ENCODE assay signal across 8 cellular contexts in the genomic region with DNA sequence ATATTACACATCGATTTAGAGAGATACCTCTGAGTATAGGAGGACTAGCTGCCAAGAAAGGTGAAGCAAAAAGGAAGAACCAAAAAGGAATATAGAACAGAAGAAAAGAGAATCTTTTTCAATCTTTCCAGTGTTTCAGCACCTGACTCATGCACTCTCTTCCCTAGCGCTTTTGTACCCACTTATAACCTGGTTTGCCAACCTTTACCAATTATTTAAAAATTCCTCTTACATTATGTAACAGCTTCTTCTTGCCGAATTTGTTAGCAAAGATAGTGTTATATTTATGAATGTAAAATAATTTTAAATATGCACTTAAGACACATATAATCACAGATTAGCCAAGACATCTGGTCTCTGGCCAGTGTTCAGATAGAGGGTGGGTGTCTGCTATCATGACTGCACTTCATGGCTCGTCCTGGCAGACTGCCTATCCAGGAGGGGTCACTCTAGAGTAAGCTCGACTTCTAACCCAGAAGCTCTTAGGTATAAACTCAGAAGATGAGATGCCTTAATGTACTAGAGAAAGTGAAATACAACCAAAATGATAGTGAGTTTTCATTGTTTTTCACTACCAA.
A peak's percentile ranks its signal among the peaks of the same experiment; 100 is the strongest.
DNase-seq lines count a peak whose midpoint lies in the region; ATAC-seq and TF ChIP-seq lines count a peak whose summit lies in the region.
"Had no signal": no experiment of that assay in that cellular context is flagged by ENCODE, and none has a peak within 500 bp of the region (broad histone marks: within the 10 kb centered on the region; RNA-seq: fewer than 3 reads in every experiment).

No MANE protein-coding gene starts in this region.

- H3K4me3 Mint-ChIP-seq in chondrocyte (ENCODE audit: unreplicated experiment) (no peak overlapping the region), nephron progenitor cell (no peak overlapping the region)

- H3K4me1 Mint-ChIP-seq in chondrocyte (ENCODE audit: low read depth) (peaks cover 37% of the 10 kb centered on the region), nephron progenitor cell (peaks cover 5% of the 10 kb centered on the region)

- H3K79me2 ChIP-seq in Loucy (ENCODE audit: insufficient read depth, low read length), result no peaks in the 10 kb centered on the region

- TF ChIP-seq CTCF in GM12865 (IDR thresholded peaks at IDR 0.05; ENCODE audit: insufficient read depth, low read depth, low read length, missing control alignments), result peak; percentile 24
- peak; percentile 57 for TF ChIP-seq CTCF in Loucy (conservative IDR thresholded peaks at IDR 0.05; ENCODE audit: low read length)
- peak; percentile 45 for TF ChIP-seq CTCF in chondrocyte (IDR thresholded peaks at IDR 0.05)
- peak; percentile 18 for TF ChIP-seq CTCF in nephron progenitor cell (IDR thresholded peaks at IDR 0.05)

- H3K36me3 ChIP-seq in Loucy (ENCODE audit: insufficient read depth, low read length), result peaks cover 20% of the 10 kb centered on the region; the same call in 1 of the 2 replicates
- peaks cover 11% of the 10 kb centered on the region for H3K36me3 ChIP-seq in effector memory CD4-positive, alpha-beta T cell (ENCODE audit: control insufficient read depth, insufficient read depth, low read length)

- H3K27me3 Mint-ChIP-seq in chondrocyte (ENCODE audit: low read depth) (no peaks in the 10 kb centered on the region), nephron progenitor cell (ENCODE audit: low read depth, poor library complexity) (no peaks in the 10 kb centered on the region)

- no peak overlapping the region for H3K4me2 ChIP-seq in Loucy (ENCODE audit: low read depth, low read length, poor library complexity, severe bottlenecking)

- H3F3A ChIP-seq in Loucy (ENCODE audit: low read depth), result no peaks in the 10 kb centered on the region

- no peaks in the 10 kb centered on the region for H3K9me3 ChIP-seq in Loucy (ENCODE audit: insufficient read depth, low read depth, low read length)
- H3K9me3 ChIP-seq in effector memory CD4-positive, alpha-beta T cell (ENCODE audit: control insufficient read depth, low read length), result no peaks in the 10 kb centered on the region

- H3K9me2 ChIP-seq in Loucy (replicated peaks; ENCODE audit: low read depth, low read length), result no peaks in the 10 kb centered on the region

- no peak overlapping the region for H3K27ac ChIP-seq in effector memory CD4-positive, alpha-beta T cell (ENCODE audit: insufficient read depth, low read length, poor library complexity, severe bottlenecking)

- H3K4me3 ChIP-seq in GM12865 (ENCODE audit: low read depth, low read length) (no peak overlapping the region), Loucy (ENCODE audit: low read length, poor library complexity, severe bottlenecking) (no peak overlapping the region)
- no peak overlapping the region for H3K4me3 ChIP-seq in effector memory CD4-positive, alpha-beta T cell (ENCODE audit: insufficient read depth, low read depth, low read length, poor library complexity, severe bottlenecking)

- ATAC-seq in HG03354 (IDR thresholded peaks at IDR 0.05; ENCODE audit: poor library complexity, severe bottlenecking, unreplicated experiment), result no peak
- ATAC-seq in GM21529 (IDR thresholded peaks at IDR 0.05; ENCODE audit: unreplicated experiment), result no peak

- no peaks in the 10 kb centered on the region for H3K9me3 Mint-ChIP-seq in chondrocyte (ENCODE audit: low read depth)
- no peaks in the 10 kb centered on the region for H3K9me3 Mint-ChIP-seq in nephron progenitor cell

- DNase-seq in GM12865 (ENCODE audit: low read depth), result peak; percentile 33
- no peak for DNase-seq in chondrocyte (ENCODE audit: low spot score)
- no peak for DNase-seq in nephron progenitor cell
- DNase-seq in effector memory CD4-positive, alpha-beta T cell, result no peak
- DNase-seq: stimulated activated CD4-positive, alpha-beta T cell treated with anti-CD3 and anti-CD28 coated beads, Interleukin-2, amount 100 ng/mL, for 48 hours had no signal

- H3K27ac Mint-ChIP-seq in chondrocyte (ENCODE audit: unreplicated experiment) (peak overlapping the region; percentile 74), nephron progenitor cell (peak overlapping the region; percentile 44)

- H3K36me3 Mint-ChIP-seq in chondrocyte (ENCODE audit: low read depth) (peaks cover 3% of the 10 kb centered on the region), nephron progenitor cell (ENCODE audit: low read depth) (peaks cover 19% of the 10 kb centered on the region)

- no peaks in the 10 kb centered on the region for H4K20me1 ChIP-seq in Loucy (ENCODE audit: insufficient read depth, low read length, poor library complexity, severe bottlenecking)

- no peaks in the 10 kb centered on the region for H3K27me3 ChIP-seq in Loucy (ENCODE audit: insufficient read depth, low read length, poor library complexity, severe bottlenecking)
- H3K27me3 ChIP-seq in effector memory CD4-positive, alpha-beta T cell (replicated peaks; ENCODE audit: control insufficient read depth, insufficient read depth, low read length, poor library complexity, severe bottlenecking), result no peaks in the 10 kb centered on the region

- H3K9ac ChIP-seq in Loucy (ENCODE audit: low read depth, low read length, poor library complexity, severe bottlenecking), result no peak overlapping the region

- no peak overlapping the region for H2AFZ ChIP-seq in Loucy (ENCODE audit: low read length)

- no peaks in the 10 kb centered on the region for H3K4me1 ChIP-seq in Loucy (ENCODE audit: insufficient read depth, low read length, poor library complexity, severe bottlenecking)
- no peaks in the 10 kb centered on the region for H3K4me1 ChIP-seq in effector memory CD4-positive, alpha-beta T cell (ENCODE audit: control insufficient read depth, insufficient read depth, low read length, poor library complexity, severe bottlenecking)
